Comparison of ENCODE assay signal across 10 cellular contexts in the genomic region with DNA sequence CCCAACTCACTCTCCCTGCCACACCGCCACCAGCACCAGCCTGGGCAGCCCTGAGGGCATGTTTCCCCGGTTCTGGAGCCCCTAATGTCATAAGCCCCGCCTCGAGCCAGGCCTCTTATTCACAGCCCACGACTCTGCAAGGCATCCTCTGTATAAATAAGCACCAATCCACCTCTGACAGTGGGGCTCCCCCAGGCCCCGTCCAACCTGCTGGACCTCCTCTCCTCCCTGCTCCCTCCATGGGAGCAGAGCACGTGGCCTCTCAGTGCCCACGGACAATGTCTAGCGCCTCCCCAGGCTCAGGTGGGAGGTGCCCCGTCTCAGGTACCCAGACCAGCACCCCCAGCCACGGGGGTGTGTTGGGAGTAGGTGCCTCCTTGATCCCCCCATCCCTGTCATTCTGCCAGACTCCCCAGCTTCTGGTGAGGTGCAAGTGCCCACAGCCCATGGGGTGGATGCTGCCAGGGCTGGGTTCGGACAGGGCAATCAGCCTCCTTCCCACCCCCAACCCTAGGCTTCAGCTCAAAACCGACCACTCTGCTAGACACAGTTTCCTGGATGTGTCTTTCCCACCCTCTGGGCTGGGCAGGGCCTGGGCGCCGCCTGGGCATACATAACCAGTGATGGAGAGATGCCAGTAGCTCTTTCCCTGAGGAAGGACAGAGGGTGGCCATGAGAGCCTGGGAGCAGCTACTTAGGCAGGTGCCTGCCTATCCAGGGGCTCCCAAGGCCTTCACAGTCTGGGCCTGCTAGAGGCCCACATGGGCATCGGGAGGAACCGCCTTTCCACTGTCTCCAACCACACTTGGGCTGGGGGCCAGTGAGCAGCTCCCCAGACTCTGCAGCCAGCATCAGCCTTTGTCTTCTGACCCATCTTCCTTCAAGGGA. TPM values are rescaled to one million over a fixed set of nuclear protein-coding genes. Genes with fewer than 3 reads are reported as not detected.
DNase-seq lines count a peak whose midpoint lies in the region; ATAC-seq and TF ChIP-seq lines count a peak whose summit lies in the region.
"Had no signal": no experiment of that assay in that cellular context is flagged by ENCODE, and none has a peak within 500 bp of the region (broad histone marks: within the 10 kb centered on the region; RNA-seq: fewer than 3 reads in every experiment).

No MANE protein-coding gene starts in this region.

- no peaks in the 10 kb centered on the region for H3K36me3 ChIP-seq in lower lobe of right lung
- H3K36me3 ChIP-seq: right lobe of liver had no signal

- no peak overlapping the region for H3K27ac ChIP-seq in CD4-positive, alpha-beta T cell (ENCODE audit: low read depth, low read length)
- no peak overlapping the region for H3K27ac ChIP-seq in lower lobe of right lung
- H3K27ac ChIP-seq: right lobe of liver had no signal

- intact Hi-C loops in CD4-positive, alpha-beta T cell (cut with DNase I, micrococcal nuclease): loop anchor here (2.0 to 10.0 kb wide), 3 partner anchors 93 to 125 kb away; no protein-coding TSS in a partner anchor
- intact Hi-C loops in lower lobe of right lung (cut with DNase I): no loop called here

- H3K4me1 Mint-ChIP-seq in CD4-positive, alpha-beta T cell (ENCODE audit: low read depth): peaks cover 10% of the 10 kb centered on the region
- peaks cover 26% of the 10 kb centered on the region for H3K4me1 Mint-ChIP-seq in WTC11

- POLR2A ChIA-PET in CD4-positive, alpha-beta T cell (lab: Charles Lee): interaction anchor here (0.8 to 1.7 kb wide), 3 partner anchors 21 to 126 kb away, joined by 3 to 5 read pairs (median 3); a partner anchor contains a TSS
- POLR2A ChIA-PET in WTC11 (lab: Charles Lee): no interaction called here

- H3K36me3 Mint-ChIP-seq in CD4-positive, alpha-beta T cell (ENCODE audit: low read depth): peaks cover 4% of the 10 kb centered on the region
- H3K36me3 Mint-ChIP-seq in WTC11: no peaks in the 10 kb centered on the region

- H3K4me1 ChIP-seq in lower lobe of right lung: peaks cover 13% of the 10 kb centered on the region

- H3K27ac Mint-ChIP-seq in CD4-positive, alpha-beta T cell: no peak overlapping the region
- no peak overlapping the region for H3K27ac Mint-ChIP-seq in WTC11

- H3K27me3 ChIP-seq in CD4-positive, alpha-beta T cell (ENCODE audit: control insufficient read depth, insufficient read depth, low read length): peaks cover 23% of the 10 kb centered on the region
- peaks cover 41% of the 10 kb centered on the region for H3K27me3 ChIP-seq in lower lobe of right lung (ENCODE audit: low read depth)
- H3K27me3 ChIP-seq: right lobe of liver had no signal

- no peaks in the 10 kb centered on the region for H3K9me3 ChIP-seq in CD4-positive, alpha-beta T cell (ENCODE audit: control insufficient read depth, low read length)
- no peaks in the 10 kb centered on the region for H3K9me3 ChIP-seq in lower lobe of right lung
- H3K9me3 ChIP-seq: right lobe of liver had no signal

- H3K27me3 Mint-ChIP-seq in CD4-positive, alpha-beta T cell: peaks cover 31% of the 10 kb centered on the region
- peaks cover 40% of the 10 kb centered on the region for H3K27me3 Mint-ChIP-seq in WTC11 (ENCODE audit: low read depth)

- CTCF ChIA-PET in CD4-positive, alpha-beta T cell (lab: Charles Lee): interaction anchor here (1.1 to 3.5 kb wide), 14 partner anchors 10 to 126 kb away, joined by 3 to 35 read pairs (median 7); a partner anchor contains a TSS
- CTCF ChIA-PET in WTC11 (lab: Charles Lee): interaction anchor here (0.6 to 4.3 kb wide), 21 partner anchors 10 to 126 kb away, joined by 3 to 49 read pairs (median 7); a partner anchor contains a TSS

- no peak for DNase-seq in CD4-positive, alpha-beta T cell
- DNase-seq in GM12865 (ENCODE audit: low read depth): no peak
- peak; percentile 39 for DNase-seq in WTC11 (ENCODE audit: low spot score)
- DNase-seq in lower lobe of right lung: peak; percentile 36
- DNase-seq in HuH-7 (ENCODE audit: low spot score): no peak
- no peak for DNase-seq in occipital lobe (lab: John Stamatoyannopoulos, UW)

- no peak for ATAC-seq in CD4-positive, alpha-beta T cell (ENCODE audit: poor library complexity)
- ATAC-seq in WTC11 (no peak), lower lobe of right lung (no peak), GM19351 (IDR thresholded peaks at IDR 0.05; ENCODE audit: unreplicated experiment) (no peak), HG02870 (IDR thresholded peaks at IDR 0.05; ENCODE audit: unreplicated experiment) (no peak)

- TF ChIP-seq CTCF in CD4-positive, alpha-beta T cell (IDR thresholded peaks at IDR 0.05): no peak
- TF ChIP-seq CTCF in GM12865 (IDR thresholded peaks at IDR 0.05; ENCODE audit: insufficient read depth, low read depth, low read length, missing control alignments): peak; percentile 21
- TF ChIP-seq CTCF in WTC11 (IDR thresholded peaks at IDR 0.05): no peak
- no peak for TF ChIP-seq CTCF in lower lobe of right lung (IDR thresholded peaks at IDR 0.05)

- no peak overlapping the region for H3K4me3 ChIP-seq in GM12865 (ENCODE audit: low read depth, low read length)
- no peak overlapping the region for H3K4me3 ChIP-seq in lower lobe of right lung

- no peaks in the 10 kb centered on the region for H3K9me3 Mint-ChIP-seq in CD4-positive, alpha-beta T cell
- no peaks in the 10 kb centered on the region for H3K9me3 Mint-ChIP-seq in WTC11

- peak overlapping the region; percentile 77 for H3K4me3 Mint-ChIP-seq in CD4-positive, alpha-beta T cell
- peak overlapping the region; percentile 59 for H3K4me3 Mint-ChIP-seq in WTC11

TF ChIP-seq in WTC11, 78 proteins besides CTCF, POLR2A, EP300 and RAD21:
- TF ChIP-seq, protein P1, sequence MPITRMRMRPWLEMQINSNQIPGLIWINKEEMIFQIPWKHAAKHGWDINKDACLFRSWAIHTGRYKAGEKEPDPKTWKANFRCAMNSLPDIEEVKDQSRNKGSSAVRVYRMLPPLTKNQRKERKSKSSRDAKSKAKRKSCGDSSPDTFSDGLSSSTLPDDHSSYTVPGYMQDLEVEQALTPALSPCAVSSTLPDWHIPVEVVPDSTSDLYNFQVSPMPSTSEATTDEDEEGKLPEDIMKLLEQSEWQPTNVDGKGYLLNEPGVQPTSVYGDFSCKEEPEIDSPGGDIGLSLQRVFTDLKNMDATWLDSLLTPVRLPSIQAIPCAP (CRISPR knock-in tag; IDR thresholded peaks at IDR 0.05): no peak
- TF ChIP-seq FOXJ3 (CRISPR knock-in tag; IDR thresholded peaks at IDR 0.05; ENCODE audit: borderline replicate concordance) (no peak), ZNF138 (CRISPR knock-in tag; conservative IDR thresholded peaks at IDR 0.05) (no peak), SP1 (CRISPR knock-in tag; conservative IDR thresholded peaks at IDR 0.05) (no peak), NFYB (CRISPR knock-in tag; conservative IDR thresholded peaks at IDR 0.05; ENCODE audit: low read depth) (no peak), ZNF423 (CRISPR knock-in tag; IDR thresholded peaks at IDR 0.05) (no peak), ZBTB21 (CRISPR knock-in tag; IDR thresholded peaks at IDR 0.05; ENCODE audit: borderline replicate concordance) (no peak), TCF7 (CRISPR knock-in tag; IDR thresholded peaks at IDR 0.05; ENCODE audit: low read depth) (no peak), TP53 (CRISPR knock-in tag; IDR thresholded peaks at IDR 0.05) (no peak)
- TF ChIP-seq, protein P2, sequence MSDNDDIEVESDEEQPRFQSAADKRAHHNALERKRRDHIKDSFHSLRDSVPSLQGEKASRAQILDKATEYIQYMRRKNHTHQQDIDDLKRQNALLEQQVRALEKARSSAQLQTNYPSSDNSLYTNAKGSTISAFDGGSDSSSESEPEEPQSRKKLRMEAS (CRISPR knock-in tag; IDR thresholded peaks at IDR 0.05): peak; percentile 47; the same call in 1 of the 2 replicates
- TF ChIP-seq, protein P3, sequence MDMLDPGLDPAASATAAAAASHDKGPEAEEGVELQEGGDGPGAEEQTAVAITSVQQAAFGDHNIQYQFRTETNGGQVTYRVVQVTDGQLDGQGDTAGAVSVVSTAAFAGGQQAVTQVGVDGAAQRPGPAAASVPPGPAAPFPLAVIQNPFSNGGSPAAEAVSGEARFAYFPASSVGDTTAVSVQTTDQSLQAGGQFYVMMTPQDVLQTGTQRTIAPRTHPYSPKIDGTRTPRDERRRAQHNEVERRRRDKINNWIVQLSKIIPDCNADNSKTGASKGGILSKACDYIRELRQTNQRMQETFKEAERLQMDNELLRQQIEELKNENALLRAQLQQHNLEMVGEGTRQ (CRISPR knock-in tag; IDR thresholded peaks at IDR 0.05): peak; percentile 65
- TF ChIP-seq, protein P4, sequence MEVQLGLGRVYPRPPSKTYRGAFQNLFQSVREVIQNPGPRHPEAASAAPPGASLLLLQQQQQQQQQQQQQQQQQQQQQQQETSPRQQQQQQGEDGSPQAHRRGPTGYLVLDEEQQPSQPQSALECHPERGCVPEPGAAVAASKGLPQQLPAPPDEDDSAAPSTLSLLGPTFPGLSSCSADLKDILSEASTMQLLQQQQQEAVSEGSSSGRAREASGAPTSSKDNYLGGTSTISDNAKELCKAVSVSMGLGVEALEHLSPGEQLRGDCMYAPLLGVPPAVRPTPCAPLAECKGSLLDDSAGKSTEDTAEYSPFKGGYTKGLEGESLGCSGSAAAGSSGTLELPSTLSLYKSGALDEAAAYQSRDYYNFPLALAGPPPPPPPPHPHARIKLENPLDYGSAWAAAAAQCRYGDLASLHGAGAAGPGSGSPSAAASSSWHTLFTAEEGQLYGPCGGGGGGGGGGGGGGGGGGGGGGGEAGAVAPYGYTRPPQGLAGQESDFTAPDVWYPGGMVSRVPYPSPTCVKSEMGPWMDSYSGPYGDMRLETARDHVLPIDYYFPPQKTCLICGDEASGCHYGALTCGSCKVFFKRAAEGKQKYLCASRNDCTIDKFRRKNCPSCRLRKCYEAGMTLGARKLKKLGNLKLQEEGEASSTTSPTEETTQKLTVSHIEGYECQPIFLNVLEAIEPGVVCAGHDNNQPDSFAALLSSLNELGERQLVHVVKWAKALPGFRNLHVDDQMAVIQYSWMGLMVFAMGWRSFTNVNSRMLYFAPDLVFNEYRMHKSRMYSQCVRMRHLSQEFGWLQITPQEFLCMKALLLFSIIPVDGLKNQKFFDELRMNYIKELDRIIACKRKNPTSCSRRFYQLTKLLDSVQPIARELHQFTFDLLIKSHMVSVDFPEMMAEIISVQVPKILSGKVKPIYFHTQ (CRISPR knock-in tag; IDR thresholded peaks at IDR 0.05): no peak

RNA-seq across cellular contexts. Expression of a gene that starts 1.6 kb away (rescaled TPM):
- total RNA-seq in CD4-positive, alpha-beta T cell: under 1 TPM; 0.52 to 0.84 TPM
- total RNA-seq in WTC11 (2021) (4.7 to 6.3 TPM (median 5.8 TPM) in 3 replicates), lower lobe of right lung (0.32 TPM), occipital lobe (not detected)
- total RNA-seq: glomerular endothelial cell had no signal

RNA-seq across cellular contexts. Expression of a gene that starts 20.4 kb away (rescaled TPM):
- total RNA-seq in CD4-positive, alpha-beta T cell: 1 to 10 TPM; 5.0 to 6.5 TPM
- 0.69 to 1.4 TPM (median 0.79 TPM) in 3 replicates for total RNA-seq in WTC11 (2021)
- total RNA-seq in lower lobe of right lung: not detected
- not detected for total RNA-seq in occipital lobe
- total RNA-seq: glomerular endothelial cell, right lobe of liver had no signal

RNA-seq across cellular contexts. Expression of a gene that starts 27.3 kb away (rescaled TPM):
- total RNA-seq in CD4-positive, alpha-beta T cell: 100 to 1,000 TPM; 728 to 730 TPM
- total RNA-seq in WTC11 (2021) (4.7 to 6.8 TPM (median 5.8 TPM) in 3 replicates), lower lobe of right lung (5.5 TPM), occipital lobe (7.3 TPM)

Comparison
In these comparisons a context has a peak if more than half of its experiments do, and no peak if none do; other contexts are left out.
1. DNase-seq: peak in WTC11 (single experiment) and lower lobe of right lung (single experiment); none in CD4-positive, alpha-beta T cell (0 of 10), GM12865 (single experiment), HuH-7 (single experiment) and occipital lobe (single experiment).
2. RNA of a gene that starts 27.3 kb away (total RNA-seq): 728 to 730 TPM in CD4-positive, alpha-beta T cell; 7.3 TPM in occipital lobe (single experiment), 5.5 TPM in lower lobe of right lung (single experiment) and 4.7 to 6.8 TPM in WTC11; every median in the first group is over 10 times any median in the second.